In the genomic region with DNA sequence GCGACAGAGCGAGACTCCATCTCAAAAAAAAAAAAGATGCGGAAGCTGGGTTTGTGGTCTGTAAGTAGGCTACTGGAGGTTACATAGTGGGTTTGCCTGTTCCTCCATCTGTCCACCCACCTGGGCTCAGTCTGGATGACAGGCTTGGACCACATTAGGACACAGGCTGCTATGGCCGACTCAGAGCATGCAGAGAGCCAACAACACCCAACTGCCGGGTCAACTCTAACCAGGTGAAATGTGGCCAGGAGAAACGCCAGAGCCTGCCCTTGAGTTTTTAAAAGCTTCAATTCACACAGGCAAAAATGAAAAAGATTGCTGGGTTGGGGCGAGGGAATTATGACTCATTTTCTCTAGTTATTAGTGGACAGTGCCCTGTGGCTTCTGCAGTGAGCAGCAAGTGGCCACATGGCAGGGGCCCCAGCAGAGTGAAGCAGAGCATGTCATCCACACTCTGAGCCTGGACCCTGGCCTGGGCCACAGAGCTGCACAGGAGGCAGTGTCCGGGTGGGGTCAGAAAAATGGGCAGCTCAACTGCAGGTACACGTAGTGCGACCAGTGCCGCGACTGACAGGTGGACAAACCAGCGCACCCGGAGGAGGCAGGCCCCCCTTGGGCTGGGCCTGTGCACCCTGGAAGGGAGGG, we compare ENCODE assay signal across 12 cellular contexts.
DNase-seq lines count a peak whose midpoint lies in the region; ATAC-seq and TF ChIP-seq lines count a peak whose summit lies in the region.
"Had no signal": no experiment of that assay in that cellular context is flagged by ENCODE, and none has a peak within 500 bp of the region (broad histone marks: within the 10 kb centered on the region; RNA-seq: fewer than 3 reads in every experiment).

No MANE protein-coding gene starts in this region.

- intact Hi-C loops in posterior vena cava (cut with DNase I): no loop called here

- no peaks in the 10 kb centered on the region for H3K27me3 ChIP-seq in BE2C
- H3K27me3 ChIP-seq: dorsolateral prefrontal cortex, pancreas had no signal

- ATAC-seq in GM18499 (IDR thresholded peaks at IDR 0.05; ENCODE audit: insufficient read depth, unreplicated experiment) (peak; percentile 58), GM19463 (IDR thresholded peaks at IDR 0.05; ENCODE audit: unreplicated experiment) (peak; percentile 53), HG03060 (IDR thresholded peaks at IDR 0.05; ENCODE audit: low read depth, unreplicated experiment) (peak; percentile 52)
- ATAC-seq: pancreas, SK-N-SH treated with all-trans-retinoic acid at 6 μM for 48 hours had no signal

- no peak overlapping the region for H3K4me3 ChIP-seq in BE2C (ENCODE audit: low read depth, low read length)
- H3K4me3 ChIP-seq: dorsolateral prefrontal cortex, pancreas had no signal

- no peak overlapping the region for H3K27ac Mint-ChIP-seq in chondrocyte (ENCODE audit: unreplicated experiment)

- no peaks in the 10 kb centered on the region for H3K9me3 Mint-ChIP-seq in chondrocyte (ENCODE audit: low read depth)

- H3K4me3 Mint-ChIP-seq in chondrocyte (ENCODE audit: unreplicated experiment): no peak overlapping the region

- H3K27me3 Mint-ChIP-seq in chondrocyte (ENCODE audit: low read depth): no peaks in the 10 kb centered on the region

- no peaks in the 10 kb centered on the region for H3K36me3 Mint-ChIP-seq in chondrocyte (ENCODE audit: low read depth)

- H3K4me1 ChIP-seq in BE2C: no peaks in the 10 kb centered on the region
- H3K4me1 ChIP-seq: pancreas had no signal

- H3K9me3 ChIP-seq in BE2C: no peaks in the 10 kb centered on the region
- H3K9me3 ChIP-seq: pancreas had no signal

- DNase-seq in chondrocyte (ENCODE audit: low spot score) (peak; percentile 87), NCI-H446 treated with DMSO at 0.1 percent for 48 hours (lab: John Stamatoyannopoulos, UW) (no peak), BE2C (no peak), posterior vena cava (ENCODE audit: low spot score) (no peak)
- no peak for DNase-seq in stimulated activated CD8-positive, alpha-beta memory T cell treated with anti-CD3 and anti-CD28 coated beads, Interleukin-4, amount 100 ng/mL, for 48 hours
- DNase-seq: NCI-H187 had no signal

- TF ChIP-seq CTCF in chondrocyte (IDR thresholded peaks at IDR 0.05) (no peak), BE2C (IDR thresholded peaks at IDR 0.05; ENCODE audit: low read depth, low read length) (no peak)

- H3K4me1 Mint-ChIP-seq in chondrocyte (ENCODE audit: low read depth): peaks cover 8% of the 10 kb centered on the region

- no peaks in the 10 kb centered on the region for H3K36me3 ChIP-seq in BE2C
- H3K36me3 ChIP-seq: pancreas had no signal
